Comparison of ENCODE assay signal across 1 cellular context in the genomic region with DNA sequence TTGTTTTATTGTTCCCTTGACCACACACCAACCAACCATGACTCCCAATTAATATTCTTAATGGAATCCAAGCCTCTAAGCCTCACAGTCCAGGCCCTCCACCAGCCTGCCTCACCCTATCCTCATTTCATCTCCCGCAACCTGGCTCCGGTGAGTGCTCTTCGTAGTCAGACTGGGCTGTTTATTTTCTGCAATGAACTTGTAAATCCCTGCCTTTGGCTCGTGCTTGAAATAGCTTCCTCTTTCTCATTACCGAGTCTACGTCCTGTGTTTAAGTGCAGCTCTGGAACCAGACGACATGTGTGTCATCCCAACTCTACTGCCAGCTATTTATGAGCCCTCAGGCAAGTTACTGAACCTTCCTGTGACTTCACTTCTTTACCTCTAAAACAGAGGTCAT.
TF ChIP-seq lines count a peak whose summit lies in the region.

No MANE protein-coding gene starts in this region.

TF ChIP-seq in IMR-90, 13 proteins besides CTCF, POLR2A, EP300 and RAD21 (continued from another document):
- TF ChIP-seq, protein P1, sequence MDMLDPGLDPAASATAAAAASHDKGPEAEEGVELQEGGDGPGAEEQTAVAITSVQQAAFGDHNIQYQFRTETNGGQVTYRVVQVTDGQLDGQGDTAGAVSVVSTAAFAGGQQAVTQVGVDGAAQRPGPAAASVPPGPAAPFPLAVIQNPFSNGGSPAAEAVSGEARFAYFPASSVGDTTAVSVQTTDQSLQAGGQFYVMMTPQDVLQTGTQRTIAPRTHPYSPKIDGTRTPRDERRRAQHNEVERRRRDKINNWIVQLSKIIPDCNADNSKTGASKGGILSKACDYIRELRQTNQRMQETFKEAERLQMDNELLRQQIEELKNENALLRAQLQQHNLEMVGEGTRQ (IDR thresholded peaks at IDR 0.05; ENCODE audit: low read depth, low read length) = no peak
- TF ChIP-seq NFE2L2 (IDR thresholded peaks at IDR 0.05; ENCODE audit: low read depth, low read length) (no peak), RFX5 (IDR thresholded peaks at IDR 0.05; ENCODE audit: low read depth, low read length) (no peak), MAZ (IDR thresholded peaks at IDR 0.05; ENCODE audit: borderline replicate concordance, low read depth, low read length) (no peak), SMC3 (IDR thresholded peaks at IDR 0.05; ENCODE audit: low read depth, low read length) (no peak), CHD1 (IDR thresholded peaks at IDR 0.05; ENCODE audit: low read depth, low read length) (no peak), MAFK (IDR thresholded peaks at IDR 0.05; ENCODE audit: low read depth, low read length) (no peak), FOS (IDR thresholded peaks at IDR 0.05; ENCODE audit: low read depth, low read length) (no peak), BHLHE40 (IDR thresholded peaks at IDR 0.05; ENCODE audit: low read depth, low read length) (no peak), RCOR1 (IDR thresholded peaks at IDR 0.05; ENCODE audit: insufficient replicate concordance, low read length) (no peak), CEBPB (IDR thresholded peaks at IDR 0.05; ENCODE audit: low read depth, low read length) (no peak)
